Comparison of ENCODE assay signal across 1 cellular context in the genomic region with DNA sequence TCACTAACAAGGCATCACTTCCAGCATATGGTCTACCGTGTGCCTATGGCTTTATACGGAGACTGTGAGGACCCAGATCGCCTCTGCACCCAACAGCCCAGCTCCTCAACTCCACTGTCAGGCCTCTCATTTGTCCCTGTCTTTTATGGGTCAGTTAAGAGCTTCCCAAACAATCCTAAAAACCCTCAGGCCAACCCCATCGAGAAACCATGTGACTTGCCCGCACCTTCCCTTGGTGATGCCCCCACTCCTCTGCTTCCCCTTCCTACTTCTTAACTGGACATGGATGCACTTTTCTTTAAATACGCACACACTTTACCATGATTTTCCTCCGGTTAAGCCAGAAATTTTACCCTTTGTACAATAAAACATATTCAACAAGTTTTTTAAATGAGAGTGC.
TF ChIP-seq lines count a peak whose summit lies in the region.

No MANE protein-coding gene starts in this region.

TF ChIP-seq in HepG2, 621 proteins besides CTCF, POLR2A, EP300 and RAD21 (continued from another document):
- no peak for TF ChIP-seq KAT7 (CRISPR knock-in tag; IDR thresholded peaks at IDR 0.05; ENCODE audit: borderline replicate concordance)
- no peak for TF ChIP-seq MBNL3 (CRISPR knock-in tag; conservative IDR thresholded peaks at IDR 0.05)
- TF ChIP-seq ZMYM4 (CRISPR knock-in tag; IDR thresholded peaks at IDR 0.05), result no peak
- TF ChIP-seq IKZF1 (IDR thresholded peaks at IDR 0.05), result no peak
- no peak for TF ChIP-seq ESRRA (CRISPR knock-in tag; IDR thresholded peaks at IDR 0.05; ENCODE audit: low read depth)
- TF ChIP-seq, protein P1, sequence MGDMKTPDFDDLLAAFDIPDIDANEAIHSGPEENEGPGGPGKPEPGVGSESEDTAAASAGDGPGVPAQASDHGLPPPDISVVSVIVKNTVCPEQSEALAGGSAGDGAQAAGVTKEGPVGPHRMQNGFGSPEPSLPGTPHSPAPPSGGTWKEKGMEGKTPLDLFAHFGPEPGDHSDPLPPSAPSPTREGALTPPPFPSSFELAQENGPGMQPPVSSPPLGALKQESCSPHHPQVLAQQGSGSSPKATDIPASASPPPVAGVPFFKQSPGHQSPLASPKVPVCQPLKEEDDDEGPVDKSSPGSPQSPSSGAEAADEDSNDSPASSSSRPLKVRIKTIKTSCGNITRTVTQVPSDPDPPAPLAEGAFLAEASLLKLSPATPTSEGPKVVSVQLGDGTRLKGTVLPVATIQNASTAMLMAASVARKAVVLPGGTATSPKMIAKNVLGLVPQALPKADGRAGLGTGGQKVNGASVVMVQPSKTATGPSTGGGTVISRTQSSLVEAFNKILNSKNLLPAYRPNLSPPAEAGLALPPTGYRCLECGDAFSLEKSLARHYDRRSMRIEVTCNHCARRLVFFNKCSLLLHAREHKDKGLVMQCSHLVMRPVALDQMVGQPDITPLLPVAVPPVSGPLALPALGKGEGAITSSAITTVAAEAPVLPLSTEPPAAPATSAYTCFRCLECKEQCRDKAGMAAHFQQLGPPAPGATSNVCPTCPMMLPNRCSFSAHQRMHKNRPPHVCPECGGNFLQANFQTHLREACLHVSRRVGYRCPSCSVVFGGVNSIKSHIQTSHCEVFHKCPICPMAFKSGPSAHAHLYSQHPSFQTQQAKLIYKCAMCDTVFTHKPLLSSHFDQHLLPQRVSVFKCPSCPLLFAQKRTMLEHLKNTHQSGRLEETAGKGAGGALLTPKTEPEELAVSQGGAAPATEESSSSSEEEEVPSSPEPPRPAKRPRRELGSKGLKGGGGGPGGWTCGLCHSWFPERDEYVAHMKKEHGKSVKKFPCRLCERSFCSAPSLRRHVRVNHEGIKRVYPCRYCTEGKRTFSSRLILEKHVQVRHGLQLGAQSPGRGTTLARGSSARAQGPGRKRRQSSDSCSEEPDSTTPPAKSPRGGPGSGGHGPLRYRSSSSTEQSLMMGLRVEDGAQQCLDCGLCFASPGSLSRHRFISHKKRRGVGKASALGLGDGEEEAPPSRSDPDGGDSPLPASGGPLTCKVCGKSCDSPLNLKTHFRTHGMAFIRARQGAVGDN (CRISPR knock-in tag; IDR thresholded peaks at IDR 0.05), result no peak
- TF ChIP-seq, protein P2, sequence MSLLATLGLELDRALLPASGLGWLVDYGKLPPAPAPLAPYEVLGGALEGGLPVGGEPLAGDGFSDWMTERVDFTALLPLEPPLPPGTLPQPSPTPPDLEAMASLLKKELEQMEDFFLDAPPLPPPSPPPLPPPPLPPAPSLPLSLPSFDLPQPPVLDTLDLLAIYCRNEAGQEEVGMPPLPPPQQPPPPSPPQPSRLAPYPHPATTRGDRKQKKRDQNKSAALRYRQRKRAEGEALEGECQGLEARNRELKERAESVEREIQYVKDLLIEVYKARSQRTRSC (CRISPR knock-in tag; IDR thresholded peaks at IDR 0.05; ENCODE audit: low read depth), result no peak
- TF ChIP-seq TBL1XR1 (IDR thresholded peaks at IDR 0.05; ENCODE audit: borderline replicate concordance, low read length, partially characterized antibody), result no peak
- TF ChIP-seq ZNF235 (CRISPR knock-in tag; IDR thresholded peaks at IDR 0.05; ENCODE audit: borderline replicate concordance), result no peak
- TF ChIP-seq PAX8 (CRISPR knock-in tag; IDR thresholded peaks at IDR 0.05; ENCODE audit: borderline replicate concordance), result no peak
- TF ChIP-seq RCOR2 (CRISPR knock-in tag; IDR thresholded peaks at IDR 0.05), result no peak
